ENCODE assay signal across 24 cellular contexts in genomic region chr10:78690354-78691111, GRCh38.
"Had no signal": no experiment of that assay in that cellular context is flagged by ENCODE, and none has a peak within 500 bp of the region (broad histone marks: within the 10 kb centered on the region; RNA-seq: fewer than 3 reads in every experiment).

No MANE protein-coding gene starts in this region.

- DNase-seq: activated CD4-positive, alpha-beta memory T cell treated with anti-CD3 and anti-CD28 coated beads for 36 hours; activated CD4-positive, alpha-beta T cell treated with anti-CD3 and anti-CD28 coated beads, Interleukin-2, amount 10 ng/mL, durations not matched to agents 7 days and 5 days; activated CD4-positive, CD25-positive, alpha-beta regulatory T cell; activated CD8-positive, alpha-beta memory T cell treated with anti-CD3 and anti-CD28 coated beads for 24 hours; activated naive CD4-positive, alpha-beta T cell treated with anti-CD3 and anti-CD28 coated beads, Interleukin-2, amount 50 U/mL, for 16 hours; activated naive CD8-positive, alpha-beta T cell treated with anti-CD3 and anti-CD28 coated beads, Interleukin-2, amount 10 ng/mL, durations not matched to agents 7 days and 5 days; activated T-cell treated with anti-CD3 and anti-CD28 coated beads, Interleukin-2, amount 50 U/mL, for 72 hours; aorta; Karpas-422; MM.1S; NCI-H1105; NCI-H1436; NCI-H1694 treated with DMSO at 0.1 percent for 48 hours; NCI-H2029 treated with DMSO at 0.1 percent for 48 hours; NCI-H345; NCI-H510A; NCI-H526 treated with DMSO at 0.1 percent for 48 hours; NCI-H82; RPMI8226; T-cell had no signal

- H3K36me3 Mint-ChIP-seq: activated CD4-positive, alpha-beta memory T cell treated with anti-CD3 and anti-CD28 coated beads for 36 hours; activated naive CD8-positive, alpha-beta T cell treated with anti-CD3 and anti-CD28 coated beads, Interleukin-2, amount 10 ng/mL, durations not matched to agents 7 days and 5 days; T-cell had no signal

- H3K27ac ChIP-seq: SK-N-MC had no signal

- H3K4me3 Mint-ChIP-seq: activated CD4-positive, alpha-beta memory T cell treated with anti-CD3 and anti-CD28 coated beads for 36 hours; activated CD4-positive, alpha-beta T cell treated with anti-CD3 and anti-CD28 coated beads, Interleukin-2, amount 10 ng/mL, durations not matched to agents 7 days and 5 days; activated naive CD8-positive, alpha-beta T cell treated with anti-CD3 and anti-CD28 coated beads, Interleukin-2, amount 10 ng/mL, durations not matched to agents 7 days and 5 days; activated T-cell treated with anti-CD3 and anti-CD28 coated beads, Interleukin-2, amount 50 U/mL, for 72 hours; T-cell had no signal

- H3K27ac Mint-ChIP-seq: activated CD4-positive, alpha-beta memory T cell treated with anti-CD3 and anti-CD28 coated beads for 36 hours; activated CD4-positive, alpha-beta T cell treated with anti-CD3 and anti-CD28 coated beads, Interleukin-2, amount 10 ng/mL, durations not matched to agents 7 days and 5 days; activated naive CD8-positive, alpha-beta T cell treated with anti-CD3 and anti-CD28 coated beads, Interleukin-2, amount 10 ng/mL, durations not matched to agents 7 days and 5 days; activated T-cell treated with anti-CD3 and anti-CD28 coated beads, Interleukin-2, amount 50 U/mL, for 72 hours; activated T-helper 2 cell treated with anti-CD3 and anti-CD28 coated beads, Interferon-gamma antibody, Interleukin-2, Interleukin-4, amounts not matched to agents 10 μg/mL and 5 μg/mL and 100 μg/mL, durations not matched to agents 14 hours and 24 hours and 36 hours; T-cell had no signal

- H3K4me1 Mint-ChIP-seq: activated CD4-positive, alpha-beta T cell treated with anti-CD3 and anti-CD28 coated beads, Interleukin-2, amount 10 ng/mL, durations not matched to agents 7 days and 5 days; activated naive CD8-positive, alpha-beta T cell treated with anti-CD3 and anti-CD28 coated beads, Interleukin-2, amount 10 ng/mL, durations not matched to agents 7 days and 5 days; T-cell had no signal

- H3K9me3 Mint-ChIP-seq: activated CD4-positive, alpha-beta memory T cell treated with anti-CD3 and anti-CD28 coated beads for 36 hours; activated CD4-positive, alpha-beta T cell treated with anti-CD3 and anti-CD28 coated beads, Interleukin-2, amount 10 ng/mL, durations not matched to agents 7 days and 5 days; activated naive CD8-positive, alpha-beta T cell treated with anti-CD3 and anti-CD28 coated beads, Interleukin-2, amount 10 ng/mL, durations not matched to agents 7 days and 5 days; activated T-cell treated with anti-CD3 and anti-CD28 coated beads, Interleukin-2, amount 50 U/mL, for 72 hours; activated T-helper 2 cell treated with anti-CD3 and anti-CD28 coated beads, Interferon-gamma antibody, Interleukin-2, Interleukin-4, amounts not matched to agents 10 μg/mL and 5 μg/mL and 100 μg/mL, durations not matched to agents 14 hours and 24 hours and 36 hours; T-cell had no signal

- ATAC-seq: activated T-cell treated with anti-CD3 and anti-CD28 coated beads, Interleukin-2, amount 50 U/mL, for 72 hours; Panc1; Right ventricle myocardium inferior; T-cell had no signal

- H3K27me3 Mint-ChIP-seq: activated CD4-positive, alpha-beta memory T cell treated with anti-CD3 and anti-CD28 coated beads for 36 hours; activated CD4-positive, alpha-beta T cell treated with anti-CD3 and anti-CD28 coated beads, Interleukin-2, amount 10 ng/mL, durations not matched to agents 7 days and 5 days had no signal

- H3K4me3 ChIP-seq: SK-N-MC had no signal
